Comparison of ENCODE assay signal across 12 cellular contexts in the genomic region with DNA sequence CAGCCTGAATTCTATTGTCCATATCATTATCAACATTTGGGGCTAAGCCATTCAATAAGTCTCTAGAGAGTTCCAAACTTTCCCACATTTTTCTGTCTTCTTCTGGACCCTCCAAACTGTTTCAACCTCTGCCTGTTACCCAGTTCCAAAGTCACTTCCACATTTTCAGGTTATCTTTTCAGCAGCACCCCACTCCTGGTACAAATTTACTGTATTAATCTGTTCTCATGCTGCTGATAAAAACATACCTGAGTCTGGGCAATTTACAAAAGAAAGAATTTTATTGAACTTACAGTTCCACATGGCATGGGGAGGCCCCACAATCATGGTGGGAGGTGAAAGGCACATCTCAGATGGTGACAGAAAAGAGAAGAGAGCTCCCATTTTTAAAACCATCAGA. TPM values are rescaled to one million over a fixed set of nuclear protein-coding genes. Genes with fewer than 3 reads are reported as not detected.
"Had no signal": no experiment of that assay in that cellular context is flagged by ENCODE, and none has a peak within 500 bp of the region (broad histone marks: within the 10 kb centered on the region; RNA-seq: fewer than 3 reads in every experiment).

No MANE protein-coding gene starts in this region.

- H3K4me1 Mint-ChIP-seq: GM23338, H9 had no signal

- H3K9me3 ChIP-seq: HAP-1 had no signal

- H2AFZ ChIP-seq: GM23248, GM23338 had no signal

- DNase-seq: GM23248, GOT3, H7, H9, HCEC 1CT, HFFc6 had no signal

- H3K4me2 ChIP-seq: GM23338 had no signal

- H3K27ac ChIP-seq: GM23248 had no signal

- H3K9ac ChIP-seq: GM23248 had no signal

- H3K4me3 Mint-ChIP-seq: GM23338, H9, HFFc6 had no signal

- H3K4me1 ChIP-seq: HAP-1 had no signal

- H3K36me3 ChIP-seq: HAP-1 had no signal

- FAIRE-seq: H1, H54 had no signal

- H3K4me3 ChIP-seq: GM23248, GM23338, HAP-1 had no signal

- H3K27ac Mint-ChIP-seq: GM23338, H9, HFFc6 had no signal

- ATAC-seq: GM23338, HCT116 had no signal

RNA-seq across cellular contexts. Expression of gene OR5AK2, which starts 5.8 kb away (rescaled TPM):
- total RNA-seq: GM23248, GM23338, H1, H4, H7, H9, HFFc6 had no signal
- polyA plus RNA-seq: GM23248, GM23338, H1 had no signal
